1 cellular context compared by ENCODE assay signal in genomic region chr17:44247346-44248219, GRCh38.
TF ChIP-seq lines count a peak whose summit lies in the region.

No MANE protein-coding gene starts in this region.

TF ChIP-seq in liver, 16 proteins besides CTCF, POLR2A, EP300 and RAD21 (continued from another document):
- TF ChIP-seq ZBTB33 (IDR thresholded peaks at IDR 0.05), result no peak
- TF ChIP-seq ATF3 (IDR thresholded peaks at IDR 0.05), result no peak
